18 cellular contexts compared by ENCODE assay signal in genomic region chr21:42038393-42038792, GRCh38. TPM values are rescaled to one million over a fixed set of nuclear protein-coding genes. Genes with fewer than 3 reads are reported as not detected.
"Had no signal": no experiment of that assay in that cellular context is flagged by ENCODE, and none has a peak within 500 bp of the region (broad histone marks: within the 10 kb centered on the region; RNA-seq: fewer than 3 reads in every experiment).

No MANE protein-coding gene starts in this region.

- H3K4me3 ChIP-seq: cardiac muscle cell, lung, thyroid gland, uterus had no signal

- ATAC-seq: activated CD8-positive, alpha-beta memory T cell treated with anti-CD3 and anti-CD28 coated beads, Interleukin-2, amount 10 ng/mL, durations not matched to agents 7 days and 5 days had no signal

- H3K9me3 ChIP-seq: thyroid gland, uterus had no signal

- DNase-seq: activated CD4-positive, alpha-beta T cell treated with anti-CD3 and anti-CD28 coated beads, Interleukin-2, amount 50 U/mL, for 4 hours; activated CD4-positive, CD25-positive, alpha-beta regulatory T cell treated with anti-CD3 and anti-CD28 coated beads, Interleukin-2, amount 50 U/mL, for 72 hours; activated CD8-positive, alpha-beta memory T cell treated with anti-CD3 and anti-CD28 coated beads, Interleukin-2, amount 10 ng/mL, durations not matched to agents 7 days and 5 days; activated effector memory CD4-positive, alpha-beta T cell treated with Interleukin-2 at 50 U/mL for 16 hours; activated naive CD8-positive, alpha-beta T cell treated with anti-CD3 and anti-CD28 coated beads, Interleukin-2, amount 10 ng/mL, durations not matched to agents 7 days and 5 days; activated T-cell treated with anti-CD3 and anti-CD28 coated beads, Interleukin-2, amount 50 U/mL, for 24 hours; hypothalamus; naive B cell; nucleus accumbens; stimulated activated CD4-positive, alpha-beta T cell treated with anti-CD3 and anti-CD28 coated beads, Interleukin-15, amount 100 ng/mL, for 24 hours; stimulated activated CD4-positive, alpha-beta T cell treated with anti-CD3 and anti-CD28 coated beads, Interleukin-4, amount 100 ng/mL, for 4 hours; SW 1271; thyroid gland; uterus had no signal

- H3K27ac ChIP-seq: cardiac muscle cell, thyroid gland had no signal

- H3K27me3 ChIP-seq: cardiac muscle cell, thyroid gland, uterus had no signal

- H3K36me3 ChIP-seq: cardiac muscle cell, thyroid gland, uterus had no signal

RNA-seq across cellular contexts. Expression of gene UMODL1, which starts 32.7 kb away (rescaled TPM):
- total RNA-seq: cardiac muscle cell, pulmonary artery endothelial cell, thyroid gland, uterus had no signal
- polyA plus RNA-seq: aorta, cardiac muscle cell had no signal
